In the genomic region with DNA sequence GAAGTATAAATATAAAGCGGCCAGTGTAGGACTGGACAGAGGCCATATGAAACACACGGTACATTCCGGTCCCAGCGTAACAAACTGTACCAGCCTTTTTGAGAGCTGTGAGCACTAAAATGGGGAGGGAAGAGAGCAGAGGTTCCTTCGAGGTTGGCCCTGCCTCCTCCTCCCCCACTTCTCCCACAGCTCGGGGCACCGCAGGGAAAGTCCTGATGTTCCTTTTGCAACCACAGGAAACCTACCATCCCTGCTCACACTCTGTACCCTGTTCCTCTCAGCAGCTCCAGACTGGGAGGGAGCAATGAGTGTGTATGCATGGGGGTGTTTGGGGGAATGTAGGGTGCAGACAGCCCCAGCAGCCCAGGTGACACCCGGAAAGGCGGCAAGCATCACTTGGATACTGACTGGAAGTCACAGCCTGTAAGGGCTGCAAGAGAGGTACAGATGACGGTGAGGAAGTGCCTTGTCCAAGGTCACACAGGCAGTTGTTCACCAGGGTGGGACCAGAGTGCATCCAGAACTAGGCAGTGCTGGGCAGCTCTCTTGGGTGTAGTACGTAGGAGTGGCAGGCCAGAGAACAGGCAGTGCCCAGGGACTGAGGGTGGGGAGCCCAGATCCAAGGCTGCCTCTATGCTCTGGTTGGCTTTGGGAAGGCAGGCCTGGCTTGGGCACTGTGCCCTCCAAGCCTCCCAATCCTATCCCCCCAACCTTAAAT, we compare ENCODE assay signal across 8 cellular contexts. TPM values are rescaled to one million over a fixed set of nuclear protein-coding genes. Genes with fewer than 3 reads are reported as not detected.
DNase-seq lines count a peak whose midpoint lies in the region; ATAC-seq and TF ChIP-seq lines count a peak whose summit lies in the region.

No MANE protein-coding gene starts in this region.

- H3K27me3 ChIP-seq in GM23338 (ENCODE audit: insufficient read depth) (peaks cover 19% of the 10 kb centered on the region), left ventricle myocardium inferior (ENCODE audit: low read depth) (no peaks in the 10 kb centered on the region), gastrocnemius medialis (no peaks in the 10 kb centered on the region), MM.1S (replicated peaks; ENCODE audit: insufficient read depth, low read length) (no peaks in the 10 kb centered on the region)

- no peaks in the 10 kb centered on the region; the same call in 2 of the 3 replicates for H3K36me3 Mint-ChIP-seq in GM23338 (ENCODE audit: low read depth)
- H3K36me3 Mint-ChIP-seq in activated T-cell treated with anti-CD3 and anti-CD28 coated beads, Interleukin-2, amount 50 U/mL, for 4 hours (ENCODE audit: insufficient read depth): no peaks in the 10 kb centered on the region

- peaks cover 31% of the 10 kb centered on the region for H3K27me3 Mint-ChIP-seq in GM23338 (ENCODE audit: insufficient read depth, low read depth, poor library complexity)
- H3K27me3 Mint-ChIP-seq in activated T-cell treated with anti-CD3 and anti-CD28 coated beads, Interleukin-2, amount 50 U/mL, for 4 hours (ENCODE audit: low read depth): no peaks in the 10 kb centered on the region

- H4K20me1 ChIP-seq in GM23338 (replicated peaks; ENCODE audit: insufficient read depth) (no peaks in the 10 kb centered on the region), MM.1S (ENCODE audit: insufficient read depth, low read length) (no peaks in the 10 kb centered on the region)

- H3K9me3 ChIP-seq in left ventricle myocardium inferior (replicated peaks): no peaks in the 10 kb centered on the region
- no peaks in the 10 kb centered on the region for H3K9me3 ChIP-seq in gastrocnemius medialis
- H3K9me3 ChIP-seq in MM.1S (replicated peaks; ENCODE audit: insufficient read depth, low read length): no peaks in the 10 kb centered on the region

- TF ChIP-seq POLR2A in gastrocnemius medialis (IDR thresholded peaks at IDR 0.05): no peak

- H3K4me1 Mint-ChIP-seq in GM23338: peaks cover 52% of the 10 kb centered on the region
- peaks cover 82% of the 10 kb centered on the region for H3K4me1 Mint-ChIP-seq in activated T-cell treated with anti-CD3 and anti-CD28 coated beads, Interleukin-2, amount 50 U/mL, for 4 hours (ENCODE audit: low read depth)

- in situ Hi-C loops in gastrocnemius medialis (cut with MboI; ENCODE audit: low sequenced_read_pairs in 4 of 4): loop anchor here in 2 of 4 donors (5.0 kb wide), 3 partner anchors 34 to 134 kb away; no protein-coding TSS in a partner anchor

- H3F3A ChIP-seq in GM23338 (replicated peaks; ENCODE audit: low read depth): peaks cover 11% of the 10 kb centered on the region; the same call in 1 of the 2 replicates
- peaks cover 22% of the 10 kb centered on the region for H3F3A ChIP-seq in MM.1S (ENCODE audit: insufficient read depth, low read length)

- ATAC-seq in GM23338 (no peak), gastrocnemius medialis (peak; percentile 31 to 33)
- ATAC-seq in activated T-cell treated with anti-CD3 and anti-CD28 coated beads, Interleukin-2, amount 50 U/mL, for 4 hours: peak in 1 of 2 donors; percentile 6

- H3K27ac ChIP-seq in GM23338 (ENCODE audit: low read depth): no peak overlapping the region
- peak overlapping the region; percentile 100 for H3K27ac ChIP-seq in left ventricle myocardium inferior (replicated peaks)
- H3K27ac ChIP-seq in gastrocnemius medialis: peak overlapping the region; percentile 99 to 100 (median 100)
- H3K27ac ChIP-seq in MM.1S (ENCODE audit: low read length): no peak overlapping the region

- intact Hi-C loops in left ventricle myocardium inferior (cut with micrococcal nuclease): loop anchor here (2.0 kb wide), 1 partner anchor 37 kb away; a partner anchor contains a TSS
- intact Hi-C loops in gastrocnemius medialis (cut with DNase I; ENCODE audit: low total_unique reads): loop anchor here (1.0 to 5.0 kb wide), 5 partner anchors 35 to 1979 kb away; a partner anchor contains a TSS

- H3K79me2 ChIP-seq in GM23338 (replicated peaks; ENCODE audit: insufficient read depth) (no peaks in the 10 kb centered on the region), MM.1S (ENCODE audit: low read length) (no peaks in the 10 kb centered on the region)

- H2AFZ ChIP-seq in GM23338 (no peak overlapping the region), MM.1S (ENCODE audit: low read length) (no peak overlapping the region)

- H3K27ac Mint-ChIP-seq in GM23338: no peak overlapping the region

- DNase-seq in GM23338 (ENCODE audit: low spot score): no peak
- no peak for DNase-seq in activated T-cell treated with anti-CD3 and anti-CD28 coated beads, Interleukin-2, amount 50 U/mL, for 4 hours
- peak; percentile 75 for DNase-seq in left ventricle myocardium inferior
- peak; percentile 90 to 96 for DNase-seq in gastrocnemius medialis
- DNase-seq in H4 (ENCODE audit: low spot score): no peak
- DNase-seq in MM.1S: no peak
- DNase-seq in AG08396 (ENCODE audit: low spot score): no peak
- DNase-seq in DMS153 treated with DMSO at 0.1 percent for 48 hours (lab: John Stamatoyannopoulos, UW; ENCODE audit: unreplicated experiment): no peak

- H3K9me2 ChIP-seq in GM23338 (ENCODE audit: insufficient read depth) (no peaks in the 10 kb centered on the region), MM.1S (replicated peaks; ENCODE audit: insufficient read depth, low read length) (no peaks in the 10 kb centered on the region)

- TF ChIP-seq CTCF in GM23338 (conservative IDR thresholded peaks at IDR 0.05; ENCODE audit: low read depth in 2 of 2): no peak
- TF ChIP-seq CTCF in left ventricle myocardium inferior (IDR thresholded peaks at IDR 0.05; ENCODE audit: borderline replicate concordance): no peak
- TF ChIP-seq CTCF in gastrocnemius medialis (IDR thresholded peaks at IDR 0.05 in 4 of 5, conservative IDR thresholded peaks at IDR 0.05 in 1 of 5): no peak
- no peak for TF ChIP-seq CTCF in MM.1S (IDR thresholded peaks at IDR 0.05; ENCODE audit: low read length)

- H3K4me3 Mint-ChIP-seq in GM23338: no peak overlapping the region; the same call in 1 of the 3 replicates
- peak overlapping the region; percentile 8 for H3K4me3 Mint-ChIP-seq in activated T-cell treated with anti-CD3 and anti-CD28 coated beads, Interleukin-2, amount 50 U/mL, for 4 hours

- peaks cover 29% of the 10 kb centered on the region for H3K4me1 ChIP-seq in GM23338 (ENCODE audit: insufficient read depth)
- H3K4me1 ChIP-seq in left ventricle myocardium inferior: peaks cover 95% of the 10 kb centered on the region
- H3K4me1 ChIP-seq in gastrocnemius medialis: peaks cover 86 to 92% of the 10 kb centered on the region in 2 donors
- H3K4me1 ChIP-seq in MM.1S (ENCODE audit: low read length): peaks cover 24% of the 10 kb centered on the region

- H3K9me3 Mint-ChIP-seq in GM23338: no peaks in the 10 kb centered on the region
- H3K9me3 Mint-ChIP-seq in activated T-cell treated with anti-CD3 and anti-CD28 coated beads, Interleukin-2, amount 50 U/mL, for 4 hours: no peaks in the 10 kb centered on the region

- H3K36me3 ChIP-seq in GM23338 (ENCODE audit: insufficient read depth): no peaks in the 10 kb centered on the region
- no peaks in the 10 kb centered on the region for H3K36me3 ChIP-seq in left ventricle myocardium inferior
- no peaks in the 10 kb centered on the region for H3K36me3 ChIP-seq in gastrocnemius medialis
- no peaks in the 10 kb centered on the region for H3K36me3 ChIP-seq in MM.1S (replicated peaks; ENCODE audit: insufficient read depth, low read length)

- H3K4me2 ChIP-seq in GM23338 (peak overlapping the region; percentile 43; the same call in 1 of the 2 replicates), MM.1S (ENCODE audit: low read depth, low read length) (no peak overlapping the region)

- H3K9ac ChIP-seq in MM.1S (ENCODE audit: low read length): no peak overlapping the region

- no peak overlapping the region for H3K4me3 ChIP-seq in GM23338
- peak overlapping the region; percentile 41 for H3K4me3 ChIP-seq in left ventricle myocardium inferior
- H3K4me3 ChIP-seq in gastrocnemius medialis: peak overlapping the region; percentile 28 to 66 (median 60)
- no peak overlapping the region for H3K4me3 ChIP-seq in MM.1S (ENCODE audit: low read length)

TF ChIP-seq in GM23338, 12 proteins besides CTCF, POLR2A, EP300 and RAD21 (continues in another document):
- no peak for TF ChIP-seq CREB1 (CRISPR knock-in tag; IDR thresholded peaks at IDR 0.05; ENCODE audit: low read depth)
- no peak for TF ChIP-seq NANOG (IDR thresholded peaks at IDR 0.05; ENCODE audit: borderline replicate concordance)
- TF ChIP-seq POLR2AphosphoS5 (IDR thresholded peaks at IDR 0.05; ENCODE audit: low read depth): no peak

RNA-seq across cellular contexts. Expression of a gene that starts 11.0 kb away (rescaled TPM):
- 0.90 and 1.3 TPM in 2 replicates for total RNA-seq in GM23338 (2014; rRNA removed; shearing (Covaris generic))
- polyA plus RNA-seq in GM23338 (2016; fragmentation: Nextera tagmentation; extraction: Ambion mirVana): 0.94 TPM in 2 replicates
- under 1 TPM in 2 of 3 donors, not detected in 1; 0.32 to 0.43 TPM for total RNA-seq in activated T-cell treated with anti-CD3 and anti-CD28 coated beads, Interleukin-2, amount 50 U/mL, for 4 hours
- total RNA-seq in left ventricle myocardium inferior (not detected), gastrocnemius medialis (1 to 10 TPM in 1 of 4 donors, not detected in 3; 6.2 TPM)
- total RNA-seq in H4 (2014; rRNA removed; shearing (Covaris generic)): 0.33 TPM in 1 of 2 replicates, not detected in the other

RNA-seq across cellular contexts. Expression of a gene that starts 37.2 kb away (rescaled TPM):
- total RNA-seq in GM23338 (2014; rRNA removed; shearing (Covaris generic)): 24.3 and 28.6 TPM in 2 replicates
- polyA plus RNA-seq in GM23338 (2016; fragmentation: Nextera tagmentation; extraction: Ambion mirVana): 17.7 and 19.8 TPM in 2 replicates
- 10 to 100 TPM; 46.5 to 62.3 (median 59.9) TPM for total RNA-seq in activated T-cell treated with anti-CD3 and anti-CD28 coated beads, Interleukin-2, amount 50 U/mL, for 4 hours
- total RNA-seq in left ventricle myocardium inferior (101 TPM), gastrocnemius medialis (1,000 to 10,000 TPM in 2 of 4 donors, 100 to 1,000 TPM in 2; 665 to 1,753 (median 1,205) TPM)
- total RNA-seq in H4 (2014; rRNA removed; shearing (Covaris generic)): 2.0 and 3.4 TPM in 2 replicates

RNA-seq across cellular contexts. Expression of a gene that starts 50.5 kb away (rescaled TPM):
- total RNA-seq in GM23338 (2014; rRNA removed; shearing (Covaris generic)): 3.1 TPM in 1 of 2 replicates, not detected in the other
- polyA plus RNA-seq in GM23338 (2016; fragmentation: Nextera tagmentation; extraction: Ambion mirVana): 2.9 and 3.6 TPM in 2 replicates
- not detected for total RNA-seq in activated T-cell treated with anti-CD3 and anti-CD28 coated beads, Interleukin-2, amount 50 U/mL, for 4 hours
- total RNA-seq in left ventricle myocardium inferior (not detected), gastrocnemius medialis (not detected)
- 5.7 TPM in 1 of 2 replicates, not detected in the other for total RNA-seq in H4 (2014; rRNA removed; shearing (Covaris generic))

RNA-seq across cellular contexts. Expression of a gene that starts 54.9 kb away (rescaled TPM):
- not detected in 2 replicates for total RNA-seq in GM23338 (2014; rRNA removed; shearing (Covaris generic))
- polyA plus RNA-seq in GM23338 (2016; fragmentation: Nextera tagmentation; extraction: Ambion mirVana): 0.80 TPM in 1 of 2 replicates, not detected in the other
- not detected for total RNA-seq in activated T-cell treated with anti-CD3 and anti-CD28 coated beads, Interleukin-2, amount 50 U/mL, for 4 hours
- total RNA-seq in left ventricle myocardium inferior (not detected), gastrocnemius medialis (not detected)
- total RNA-seq in H4 (2014; rRNA removed; shearing (Covaris generic)): not detected in 2 replicates

Comparison
In these comparisons a context has a peak if more than half of its experiments do, and no peak if none do; other contexts are left out.
1. DNase-seq: peak in left ventricle myocardium inferior (single experiment) and gastrocnemius medialis (2 of 2); none in GM23338 (single experiment), activated T-cell treated with anti-CD3 and anti-CD28 coated beads, Interleukin-2, amount 50 U/mL, for 4 hours (single experiment), H4 (single experiment), MM.1S (single experiment), AG08396 (single experiment) and DMS153 treated with DMSO at 0.1 percent for 48 hours (single experiment).
2. H3K27ac ChIP-seq: peak in left ventricle myocardium inferior (single experiment) and gastrocnemius medialis (4 of 4); none in GM23338 (single experiment) and MM.1S (single experiment).
3. H3K4me3 ChIP-seq: peak in left ventricle myocardium inferior (single experiment) and gastrocnemius medialis (4 of 4); none in GM23338 (single experiment) and MM.1S (single experiment).